Comparison of ENCODE assay signal across 9 cellular contexts in genomic region chr19:45591004-45591637, GRCh38. TPM values are rescaled to one million over a fixed set of nuclear protein-coding genes. Genes with fewer than 3 reads are reported as not detected.
DNase-seq lines count a peak whose midpoint lies in the region; ATAC-seq and TF ChIP-seq lines count a peak whose summit lies in the region.
"Had no signal": no experiment of that assay in that cellular context is flagged by ENCODE, and none has a peak within 500 bp of the region (broad histone marks: within the 10 kb centered on the region; RNA-seq: fewer than 3 reads in every experiment).

No MANE protein-coding gene starts in this region.

- no peaks in the 10 kb centered on the region for H4K20me1 ChIP-seq in mammary epithelial cell (ENCODE audit: insufficient read depth, low read length)

- dilution Hi-C loops in mammary epithelial cell (cut with HindIII; ENCODE audit: low sequenced_read_pairs) = no loop called here

- H3K27ac ChIP-seq in mammary epithelial cell (ENCODE audit: insufficient read depth, low read depth, low read length) (no peak overlapping the region), gastroesophageal sphincter (no peak overlapping the region)
- H3K27ac ChIP-seq: skin epidermis had no signal

- in situ Hi-C loops in mammary epithelial cell (cut with MboI; ENCODE audit: low sequenced_read_pairs in 2 of 2) = no loop called here

- intact Hi-C loops in activated CD4-positive, alpha-beta T cell treated with anti-CD3 and anti-CD28 coated beads for 36 hours (cut with DNase I, micrococcal nuclease) = loop anchor here in 1 of 2 experiments (1.0 kb wide), 2 partner anchors 52 to 90 kb away; no protein-coding TSS in a partner anchor
- intact Hi-C loops in mammary epithelial cell (cut with micrococcal nuclease) = loop anchor here (1.0 kb wide), 3 partner anchors 52 to 102 kb away; no protein-coding TSS in a partner anchor

- H3K27ac Mint-ChIP-seq in activated CD4-positive, alpha-beta T cell treated with anti-CD3 and anti-CD28 coated beads for 36 hours = no peak overlapping the region
- peak overlapping the region in 1 of 2 donors; percentile 57 for H3K27ac Mint-ChIP-seq in natural killer cell treated with Interleukin-12 subunit alpha and Interleukin-12 subunit beta and Interleukin-15 and Interleukin-18, amount 100 ng/mL, for 72 hours

- peak; percentile 89 for ATAC-seq in activated CD4-positive, alpha-beta T cell treated with anti-CD3 and anti-CD28 coated beads for 36 hours
- peak; percentile 65 to 79 for ATAC-seq in natural killer cell treated with Interleukin-12 subunit alpha and Interleukin-12 subunit beta and Interleukin-15 and Interleukin-18, amount 100 ng/mL, for 72 hours
- ATAC-seq in gastroesophageal sphincter (no peak), GM19467 (IDR thresholded peaks at IDR 0.05; ENCODE audit: unreplicated experiment) (no peak)

- H3K9me3 ChIP-seq in mammary epithelial cell (replicated peaks; ENCODE audit: insufficient read depth, low read length) (no peaks in the 10 kb centered on the region), gastroesophageal sphincter (no peaks in the 10 kb centered on the region)

- POLR2A ChIA-PET in activated CD4-positive, alpha-beta T cell treated with anti-CD3 and anti-CD28 coated beads for 36 hours (lab: Charles Lee) = interaction anchor here (0.5 kb wide), 1 partner anchor 236 kb away, joined by 3 read pairs; no protein-coding TSS in a partner anchor

- TF ChIP-seq CTCF in mammary epithelial cell (conservative IDR thresholded peaks at IDR 0.05 in 1 of 2, IDR thresholded peaks at IDR 0.05 in 1 of 2; ENCODE audit: extremely low read depth in 1 of 2, insufficient read depth in 1 of 2, low read depth in 1 of 2, low read length in 2 of 2) = peak; percentile 51 to 71
- TF ChIP-seq CTCF in gastroesophageal sphincter (IDR thresholded peaks at IDR 0.05) = peak in 2 of 4 experiments; percentile 19 to 37

- 66% methylated on average over 27 of the region's 48 CpGs for whole genome bisulfite sequencing in mammary epithelial cell (ENCODE audit: low coverage, missing lambda C conversion rate)
- WGBS in gastroesophageal sphincter (ENCODE audit: low coverage in 1 of 2), 2 donors = 74 to 100% methylated on average over 1 to 22 of the region's 48 CpGs

- no peaks in the 10 kb centered on the region for H3K36me3 Mint-ChIP-seq in activated CD4-positive, alpha-beta T cell treated with anti-CD3 and anti-CD28 coated beads for 36 hours (ENCODE audit: low read depth)
- H3K36me3 Mint-ChIP-seq in natural killer cell treated with Interleukin-12 subunit alpha and Interleukin-12 subunit beta and Interleukin-15 and Interleukin-18, amount 100 ng/mL, for 72 hours = no peaks in the 10 kb centered on the region

- H3K79me2 ChIP-seq in mammary epithelial cell (ENCODE audit: insufficient read depth, low read length) = no peaks in the 10 kb centered on the region

- CTCF ChIA-PET in activated CD4-positive, alpha-beta T cell treated with anti-CD3 and anti-CD28 coated beads for 36 hours (lab: Charles Lee) = interaction anchor here (0.6 to 1.6 kb wide), 6 partner anchors 14 to 938 kb away, joined by 3 to 9 read pairs (median 4); no protein-coding TSS in a partner anchor
- CTCF ChIA-PET in mammary epithelial cell (lab: Charles Lee; ENCODE audit: low non-redundant PET) = interaction anchor here (0.5 to 1.7 kb wide), 3 partner anchors 39 to 102 kb away, joined by 3 to 7 read pairs (median 7); partner anchors contain the start of gene QPCTL

- H2AFZ ChIP-seq in mammary epithelial cell (ENCODE audit: low read depth, low read length) = peak overlapping the region; percentile 80

- BruUV-seq in mammary epithelial cell (replicated peaks; lab: Mats Ljungman, UMichigan) = no TSS peak

- H3K4me3 ChIP-seq in mammary epithelial cell (replicated peaks in 1 of 3; ENCODE audit: insufficient read depth in 1 of 3, low read depth in 2 of 3, low read length in 3 of 3) (no peak overlapping the region), gastroesophageal sphincter (no peak overlapping the region)
- H3K4me3 ChIP-seq: skin epidermis had no signal

- H3K4me3 Mint-ChIP-seq in activated CD4-positive, alpha-beta T cell treated with anti-CD3 and anti-CD28 coated beads for 36 hours = no peak overlapping the region
- peak overlapping the region; percentile 6 for H3K4me3 Mint-ChIP-seq in natural killer cell treated with Interleukin-12 subunit alpha and Interleukin-12 subunit beta and Interleukin-15 and Interleukin-18, amount 100 ng/mL, for 72 hours

- H3K4me1 ChIP-seq in mammary epithelial cell (ENCODE audit: insufficient read depth, low read length) = peaks cover 5% of the 10 kb centered on the region
- no peaks in the 10 kb centered on the region for H3K4me1 ChIP-seq in gastroesophageal sphincter

- TF ChIP-seq POLR2A in gastroesophageal sphincter (IDR thresholded peaks at IDR 0.05) = no peak

- peak; percentile 79 for DNase-seq in activated CD4-positive, alpha-beta T cell treated with anti-CD3 and anti-CD28 coated beads for 36 hours
- DNase-seq in activated CD4-positive, alpha-beta T cell treated with anti-CD3 and anti-CD28 coated beads for 1 hour = no peak
- DNase-seq in SHP77 treated with DMSO at 0.1 percent for 48 hours (lab: John Stamatoyannopoulos, UW) (peak; percentile 32), mammary epithelial cell (peak; percentile 34), epidermal melanocyte (ENCODE audit: insufficient read length, low spot score) (no peak)
- DNase-seq in natural killer cell treated with Interleukin-12 subunit alpha and Interleukin-12 subunit beta and Interleukin-15 and Interleukin-18, amount 100 ng/mL, for 72 hours (ENCODE audit: low spot score) = peak; percentile 71

- H3K27me3 ChIP-seq in mammary epithelial cell (ENCODE audit: insufficient read depth, low read length) = no peaks in the 10 kb centered on the region
- H3K27me3 ChIP-seq in gastroesophageal sphincter = peaks cover 72% of the 10 kb centered on the region

- H3K4me1 Mint-ChIP-seq in activated CD4-positive, alpha-beta T cell treated with anti-CD3 and anti-CD28 coated beads for 36 hours = peaks cover 11% of the 10 kb centered on the region
- peaks cover 14 to 16% of the 10 kb centered on the region in 2 donors for H3K4me1 Mint-ChIP-seq in natural killer cell treated with Interleukin-12 subunit alpha and Interleukin-12 subunit beta and Interleukin-15 and Interleukin-18, amount 100 ng/mL, for 72 hours (ENCODE audit: low read depth in 2 of 2)

- no peak overlapping the region for H3K4me2 ChIP-seq in mammary epithelial cell (ENCODE audit: insufficient read depth, low read depth, low read length)

- peaks cover 30% of the 10 kb centered on the region for H3K27me3 Mint-ChIP-seq in activated CD4-positive, alpha-beta T cell treated with anti-CD3 and anti-CD28 coated beads for 36 hours
- H3K27me3 Mint-ChIP-seq in natural killer cell treated with Interleukin-12 subunit alpha and Interleukin-12 subunit beta and Interleukin-15 and Interleukin-18, amount 100 ng/mL, for 72 hours = peaks cover 32 to 41% of the 10 kb centered on the region in 2 donors

- H3K9me3 Mint-ChIP-seq in activated CD4-positive, alpha-beta T cell treated with anti-CD3 and anti-CD28 coated beads for 36 hours (ENCODE audit: low read depth) = no peaks in the 10 kb centered on the region
- H3K9me3 Mint-ChIP-seq in natural killer cell treated with Interleukin-12 subunit alpha and Interleukin-12 subunit beta and Interleukin-15 and Interleukin-18, amount 100 ng/mL, for 72 hours = no peaks in the 10 kb centered on the region

- H3K36me3 ChIP-seq in mammary epithelial cell (ENCODE audit: insufficient read depth, low read length) (no peaks in the 10 kb centered on the region), gastroesophageal sphincter (no peaks in the 10 kb centered on the region)

- TF ChIP-seq EP300 in gastroesophageal sphincter (IDR thresholded peaks at IDR 0.05) = no peak

- no peak overlapping the region for H3K9ac ChIP-seq in mammary epithelial cell (ENCODE audit: insufficient read depth, low read length)

RNA-seq across cellular contexts. Expression of gene OPA3, which starts 6.5 kb away (rescaled TPM):
- 10 to 100 TPM; 13.8 to 14.4 TPM for total RNA-seq in activated CD4-positive, alpha-beta T cell treated with anti-CD3 and anti-CD28 coated beads for 36 hours
- 10 to 100 TPM; 13.7 to 17.4 TPM for total RNA-seq in mammary epithelial cell
- polyA plus RNA-seq in mammary epithelial cell = 20.3 TPM
- polyA minus RNA-seq in mammary epithelial cell = 22.0 TPM
- total RNA-seq in natural killer cell treated with Interleukin-12 subunit alpha and Interleukin-12 subunit beta and Interleukin-15 and Interleukin-18, amount 100 ng/mL, for 72 hours = 10 to 100 TPM; 17.0 to 17.5 TPM
- total RNA-seq in gastroesophageal sphincter = 10 to 100 TPM in 3 of 4 donors, 1 to 10 TPM in 1; 5.7 to 14.9 (median 11.6) TPM

RNA-seq across cellular contexts. Expression of gene GPR4, which starts 10.9 kb away (rescaled TPM):
- total RNA-seq in activated CD4-positive, alpha-beta T cell treated with anti-CD3 and anti-CD28 coated beads for 36 hours = not detected
- not detected for total RNA-seq in mammary epithelial cell
- 0.02 TPM for polyA plus RNA-seq in mammary epithelial cell
- polyA minus RNA-seq in mammary epithelial cell = not detected
- total RNA-seq in natural killer cell treated with Interleukin-12 subunit alpha and Interleukin-12 subunit beta and Interleukin-15 and Interleukin-18, amount 100 ng/mL, for 72 hours = under 1 TPM in 1 of 2 donors, not detected in 1; 0.24 TPM
- 1 to 10 TPM in 3 of 4 donors, under 1 TPM in 1; 0.62 to 4.4 (median 2.8) TPM for total RNA-seq in gastroesophageal sphincter

RNA-seq across cellular contexts. Expression of gene EML2, which starts 48.1 kb away (rescaled TPM):
- 100 to 1,000 TPM; 121 to 134 TPM for total RNA-seq in activated CD4-positive, alpha-beta T cell treated with anti-CD3 and anti-CD28 coated beads for 36 hours
- total RNA-seq in mammary epithelial cell (10 to 100 TPM; 55.8 to 98.2 TPM), gastroesophageal sphincter (10 to 100 TPM; 18.3 to 29.2 (median 18.9) TPM)
- polyA plus RNA-seq in mammary epithelial cell = 35.4 TPM
- polyA minus RNA-seq in mammary epithelial cell = 63.1 TPM
- 100 to 1,000 TPM; 232 to 255 TPM for total RNA-seq in natural killer cell treated with Interleukin-12 subunit alpha and Interleukin-12 subunit beta and Interleukin-15 and Interleukin-18, amount 100 ng/mL, for 72 hours

Comparison
In these comparisons a context has a peak if more than half of its experiments do, and no peak if none do; other contexts are left out.
1. DNase-seq: peak in activated CD4-positive, alpha-beta T cell treated with anti-CD3 and anti-CD28 coated beads for 36 hours (single experiment), SHP77 treated with DMSO at 0.1 percent for 48 hours (single experiment), mammary epithelial cell (single experiment) and natural killer cell treated with Interleukin-12 subunit alpha and Interleukin-12 subunit beta and Interleukin-15 and Interleukin-18, amount 100 ng/mL, for 72 hours (single experiment); none in activated CD4-positive, alpha-beta T cell treated with anti-CD3 and anti-CD28 coated beads for 1 hour (single experiment) and epidermal melanocyte (single experiment).
2. ATAC-seq: peak in activated CD4-positive, alpha-beta T cell treated with anti-CD3 and anti-CD28 coated beads for 36 hours (single experiment) and natural killer cell treated with Interleukin-12 subunit alpha and Interleukin-12 subunit beta and Interleukin-15 and Interleukin-18, amount 100 ng/mL, for 72 hours (2 of 2); none in gastroesophageal sphincter (single experiment) and GM19467 (single experiment).